In genomic region chr2:159131882-159132281, GRCh38 we compare ENCODE assay signal across 11 cellular contexts.
DNase-seq lines count a peak whose midpoint lies in the region; ATAC-seq and TF ChIP-seq lines count a peak whose summit lies in the region.
"Had no signal": no experiment of that assay in that cellular context is flagged by ENCODE, and none has a peak within 500 bp of the region (broad histone marks: within the 10 kb centered on the region; RNA-seq: fewer than 3 reads in every experiment).

No MANE protein-coding gene starts in this region.

- DNase-seq in AG09319 (ENCODE audit: extremely low read depth, low read depth), result peak; percentile 54
- DNase-seq in RKO (ENCODE audit: low spot score), result peak; percentile 38
- DNase-seq in nephron progenitor cell, result no peak
- DNase-seq in NCI-H2227 (lab: John Stamatoyannopoulos, UW; ENCODE audit: unreplicated experiment), result no peak
- DNase-seq in NCI-H1694 (lab: John Stamatoyannopoulos, UW), result no peak
- no peak for DNase-seq in HT-29 (ENCODE audit: low spot score)
- DNase-seq: COR-L47, NCI-H510A treated with DMSO at 0.1 percent for 48 hours, T-helper 2 cell had no signal

- TF ChIP-seq CTCF in AG09319 (IDR thresholded peaks at IDR 0.05; ENCODE audit: low read depth, low read length) (no peak), nephron progenitor cell (IDR thresholded peaks at IDR 0.05) (no peak)

- H3K36me3 Mint-ChIP-seq in nephron progenitor cell (ENCODE audit: low read depth), result peaks cover 25% of the 10 kb centered on the region

- H3K27me3 Mint-ChIP-seq in nephron progenitor cell (ENCODE audit: low read depth, poor library complexity), result peaks cover 3% of the 10 kb centered on the region

- H3K4me1 Mint-ChIP-seq in nephron progenitor cell, result peaks cover 76% of the 10 kb centered on the region

- no peak overlapping the region for H3K4me3 Mint-ChIP-seq in nephron progenitor cell

- ATAC-seq in esophagus mucosa, result peak; percentile 60
- ATAC-seq in GM19035 (IDR thresholded peaks at IDR 0.05; ENCODE audit: unreplicated experiment), result no peak

- H3K9me3 Mint-ChIP-seq in nephron progenitor cell, result no peaks in the 10 kb centered on the region

- peak overlapping the region; percentile 55 for H3K27ac Mint-ChIP-seq in nephron progenitor cell

Comparison
In these comparisons a context has a peak if more than half of its experiments do, and no peak if none do; other contexts are left out.
1. DNase-seq: peak in AG09319 (single experiment) and RKO (single experiment); none in nephron progenitor cell (single experiment), NCI-H2227 (single experiment), NCI-H1694 (single experiment) and HT-29 (single experiment).